8 cellular contexts compared by ENCODE assay signal in the genomic region with DNA sequence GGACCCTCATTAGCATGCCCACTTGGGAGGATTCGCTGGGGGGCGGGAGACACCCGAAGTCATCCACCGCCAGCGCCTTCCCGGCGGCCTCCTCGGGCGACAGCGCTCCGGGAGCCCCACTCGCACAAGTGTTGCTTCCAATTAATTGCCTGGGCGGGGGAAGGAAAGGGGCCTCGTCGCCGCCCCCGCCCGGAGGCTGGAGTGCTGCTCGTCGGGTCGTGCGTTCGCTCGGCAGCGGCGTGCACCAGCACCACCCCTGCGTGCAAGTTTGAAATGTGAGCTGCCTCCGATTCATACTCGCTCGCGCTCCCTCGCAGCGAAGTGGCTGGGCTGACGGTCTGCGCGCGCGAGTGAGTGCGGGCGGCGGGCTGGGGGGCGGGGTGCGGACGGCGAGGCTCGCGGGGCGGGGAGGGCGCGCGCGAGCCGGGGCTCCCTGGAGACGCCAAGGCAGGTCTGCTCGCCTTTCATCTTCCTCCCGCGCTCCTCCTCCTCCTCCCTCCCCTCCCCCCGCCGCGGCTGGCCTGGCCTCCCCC.
DNase-seq lines count a peak whose midpoint lies in the region; ATAC-seq lines count a peak whose summit lies in the region.

No MANE protein-coding gene starts in this region.

- intact Hi-C loops in left colon (cut with DNase I, micrococcal nuclease): no loop called here

- peak overlapping the region; percentile 54 for H3K27ac ChIP-seq in cingulate gyrus (ENCODE audit: low read depth, low read length)

- DNase-seq in DMS 273 (lab: John Stamatoyannopoulos, UW; ENCODE audit: unreplicated experiment) (peak; percentile 91), NCI-H1092 (lab: John Stamatoyannopoulos, UW) (peak; percentile 47), left colon (peak; percentile 69 to 70)
- DNase-seq in activated CD4-positive, CD25-positive, alpha-beta regulatory T cell treated with anti-CD3 and anti-CD28 coated beads, Interleukin-2, amount 50 U/mL, for 72 hours: peak; percentile 63
- DNase-seq in stimulated activated CD4-positive, alpha-beta T cell treated with anti-CD3 and anti-CD28 coated beads, Interleukin-2, amount 100 ng/mL, for 48 hours: peak; percentile 51 to 65

- peak; percentile 23 for ATAC-seq in GM21515 (IDR thresholded peaks at IDR 0.05; ENCODE audit: unreplicated experiment)
- peak; percentile 11 for ATAC-seq in left colon
- no peak for ATAC-seq in GM21447 (IDR thresholded peaks at IDR 0.05; ENCODE audit: unreplicated experiment)
